In genomic region chr4:184537269-184538022, GRCh38 we compare ENCODE assay signal across 8 cellular contexts.
A peak's percentile ranks its signal among the peaks of the same experiment; 100 is the strongest.
DNase-seq lines count a peak whose midpoint lies in the region; ATAC-seq and TF ChIP-seq lines count a peak whose summit lies in the region.

No MANE protein-coding gene starts in this region.

- H3K27ac ChIP-seq in dorsolateral prefrontal cortex: peak overlapping the region; percentile 76 to 99 (median 96)
- H3K27ac ChIP-seq in liver (ENCODE audit: low read depth in 1 of 2, low read length in 2 of 2): peak overlapping the region; percentile 88 to 98

- peak; percentile 71 for ATAC-seq in GM19397 (IDR thresholded peaks at IDR 0.05; ENCODE audit: unreplicated experiment)
- peak; percentile 42 for ATAC-seq in HG03565 (IDR thresholded peaks at IDR 0.05; ENCODE audit: unreplicated experiment)

- WGBS in liver: under 1% methylated on average over 29 of the region's 29 CpGs

- TF ChIP-seq RAD21 in liver (IDR thresholded peaks at IDR 0.05): peak in 1 of 2 donors; percentile 60

- peaks cover 0 to 36% (median 9%) of the 10 kb centered on the region in 4 donors for H3K4me1 ChIP-seq in liver (ENCODE audit: control insufficient read depth in 4 of 4, insufficient read depth in 4 of 4, low read length in 3 of 4)

- peaks cover 0 to 4% of the 10 kb centered on the region in 2 donors for H3K36me3 Mint-ChIP-seq in CD14-positive monocyte

- peaks cover 0 to 2% (median 0%) of the 10 kb centered on the region in 4 donors for H3K36me3 ChIP-seq in liver (ENCODE audit: control insufficient read depth in 4 of 4, insufficient read depth in 3 of 4, low read depth in 1 of 4, low read length in 3 of 4)

- peak overlapping the region; percentile 51 to 97 (median 82) for H3K4me3 ChIP-seq in dorsolateral prefrontal cortex
- H3K4me3 ChIP-seq in liver (ENCODE audit: low read depth in 1 of 3, low read length in 3 of 3): peak overlapping the region; percentile 74 to 96 (median 86)

- H3K4me1 Mint-ChIP-seq in CD14-positive monocyte: peaks cover 46% of the 10 kb centered on the region

- H3K27ac Mint-ChIP-seq in CD14-positive monocyte: peak overlapping the region; percentile 99 to 100 (median 100)

- DNase-seq in CD14-positive monocyte (ENCODE audit: low spot score) (peak; percentile 93), NCI-H774 (lab: John Stamatoyannopoulos, UW) (peak; percentile 83), dorsolateral prefrontal cortex (peak; percentile 89 to 98 (median 93))
- peak; percentile 92 to 95 for DNase-seq in activated CD4-positive, alpha-beta T cell treated with anti-CD3 and anti-CD28 coated beads, Interleukin-2, amount 50 U/mL, for 48 hours
- DNase-seq in stimulated activated CD4-positive, alpha-beta T cell treated with anti-CD3 and anti-CD28 coated beads, Interleukin-4, amount 100 ng/mL, for 1 hour: peak; percentile 91

- TF ChIP-seq CTCF in CD14-positive monocyte (IDR thresholded peaks at IDR 0.05) (no peak), dorsolateral prefrontal cortex (IDR thresholded peaks at IDR 0.05 in 54 of 56, conservative IDR thresholded peaks at IDR 0.05 in 2 of 56; ENCODE audit: low read depth in 1 of 56, partially characterized antibody in 56 of 56) (peak in 5 of 56 donors; percentile 6 to 23 (median 18)), liver (IDR thresholded peaks at IDR 0.05; ENCODE audit: low read depth, low read length, missing input control) (no peak)

- no peaks in the 10 kb centered on the region for H3K9me3 Mint-ChIP-seq in CD14-positive monocyte

- no peaks in the 10 kb centered on the region for H3K9me3 ChIP-seq in liver (ENCODE audit: control insufficient read depth in 4 of 4, low read length in 3 of 4)

- H3K27me3 ChIP-seq in dorsolateral prefrontal cortex (no peaks in the 10 kb centered on the region), liver (ENCODE audit: control insufficient read depth in 4 of 4, insufficient read depth in 4 of 4, low read length in 3 of 4) (no peaks in the 10 kb centered on the region)

- intact Hi-C loops in CD14-positive monocyte (cut with micrococcal nuclease): loop anchor here (1.0 to 10.0 kb wide), 5 partner anchors 63 to 275 kb away; partner anchors contain the start of gene IRF2 (in 1 of the 2)
- intact Hi-C loops in dorsolateral prefrontal cortex (cut with DNase I): loop anchor here (1.0 to 5.0 kb wide), 9 partner anchors 63 to 695 kb away; partner anchors contain the start of genes CASP3 (in 2 of the 2), IRF2 (in 2 of the 2) and PRIMPOL (in 2 of the 2)

- H3K4me3 Mint-ChIP-seq in CD14-positive monocyte: peak overlapping the region; percentile 89 to 93

- peaks cover 0 to 5% (median 3%) of the 10 kb centered on the region in 3 donors for H3K27me3 Mint-ChIP-seq in CD14-positive monocyte (ENCODE audit: low read depth in 3 of 3)

- H3K9ac ChIP-seq in liver (ENCODE audit: low read depth in 1 of 2, low read length in 2 of 2): peak overlapping the region; percentile 96 to 99

TF ChIP-seq in liver, 16 proteins besides CTCF, POLR2A, EP300 and RAD21:
- TF ChIP-seq HNF4G (IDR thresholded peaks at IDR 0.05) (no peak), MAX (IDR thresholded peaks at IDR 0.05) (peak; percentile 39), TAF1 (conservative IDR thresholded peaks at IDR 0.05) (peak; percentile 62), GABPA (IDR thresholded peaks at IDR 0.05 in 1 of 2, conservative IDR thresholded peaks at IDR 0.05 in 1 of 2) (peak; percentile 75 to 92), JUND (IDR thresholded peaks at IDR 0.05) (peak in 1 of 2 donors; percentile 8), FOXA1 (IDR thresholded peaks at IDR 0.05) (no peak), FOXA2 (IDR thresholded peaks at IDR 0.05) (no peak), ATF3 (IDR thresholded peaks at IDR 0.05) (peak; percentile 11), NR2F2 (IDR thresholded peaks at IDR 0.05) (peak; percentile 12), SP1 (IDR thresholded peaks at IDR 0.05) (peak; percentile 35), YY1 (IDR thresholded peaks at IDR 0.05) (peak; percentile 87), HNF4A (conservative IDR thresholded peaks at IDR 0.05) (no peak), ZBTB33 (IDR thresholded peaks at IDR 0.05) (peak; percentile 54), REST (IDR thresholded peaks at IDR 0.05) (peak; percentile 31), EGR1 (IDR thresholded peaks at IDR 0.05; ENCODE audit: low read depth in 2 of 2) (peak in 1 of 2 donors; percentile 9), RXRA (IDR thresholded peaks at IDR 0.05) (peak in 1 of 2 donors; percentile 12)

Comparison
In these comparisons a context has a peak if more than half of its experiments do, and no peak if none do; other contexts are left out.
1. Peak in every context shown above with its lines: DNase-seq, ATAC-seq, H3K4me3 ChIP-seq and H3K27ac ChIP-seq.